Comparison of ENCODE assay signal across 23 cellular contexts in genomic region chr19:16159655-16160054, GRCh38. TPM values are rescaled to one million over a fixed set of nuclear protein-coding genes. Genes with fewer than 3 reads are reported as not detected.
A peak's percentile ranks its signal among the peaks of the same experiment; 100 is the strongest.
DNase-seq lines count a peak whose midpoint lies in the region; ATAC-seq, FAIRE-seq and TF ChIP-seq lines count a peak whose summit lies in the region.
"Had no signal": no experiment of that assay in that cellular context is flagged by ENCODE, and none has a peak within 500 bp of the region (broad histone marks: within the 10 kb centered on the region; RNA-seq: fewer than 3 reads in every experiment).

No MANE protein-coding gene starts in this region.

- H3K27ac ChIP-seq in PC-3 (ENCODE audit: low read length) (peak overlapping the region; percentile 99), K562 (ENCODE audit: extremely low read depth, low read depth, low read length) (no peak overlapping the region)

- peaks cover 4% of the 10 kb centered on the region for H3F3A ChIP-seq in PC-3 (ENCODE audit: low read length, unreplicated experiment)

- no peak for TF ChIP-seq EP300 in K562 (IDR thresholded peaks at IDR 0.05; ENCODE audit: low read length)

- H3K9ac ChIP-seq in PC-3 (ENCODE audit: low read length) (peak overlapping the region; percentile 84; the same call in 1 of the 2 replicates), K562 (ENCODE audit: insufficient read depth in 1 of 2, low read depth in 2 of 2, low read length in 2 of 2) (no peak overlapping the region)

- H3K79me2 ChIP-seq in PC-3 (ENCODE audit: low read length) (no peaks in the 10 kb centered on the region), K562 (ENCODE audit: control insufficient read depth, insufficient read depth, low read length) (no peaks in the 10 kb centered on the region)

- H3K9me3 Mint-ChIP-seq in activated CD8-positive, alpha-beta memory T cell treated with anti-CD3 and anti-CD28 coated beads, Interleukin-2, amount 10 ng/mL, durations not matched to agents 7 days and 5 days (ENCODE audit: low read depth), result no peaks in the 10 kb centered on the region
- H3K9me3 Mint-ChIP-seq: CD8-positive, alpha-beta T cell; HFFc6 had no signal

- in situ Hi-C loops in K562 (cut with MboI), result no loop called here

- H3K9me3 ChIP-seq in PC-3 (ENCODE audit: low read length) (no peaks in the 10 kb centered on the region), K562 (replicated peaks; ENCODE audit: control insufficient read depth, insufficient read depth, low read depth, low read length) (no peaks in the 10 kb centered on the region)
- H3K9me3 ChIP-seq: A549, BE2C, HAP-1 had no signal

- POLR2A ChIA-PET in PC-3 (lab: Charles Lee; ENCODE audit: unreplicated experiment) (no interaction called here), K562 (lab: Yijun Ruan, JAX) (interaction anchor here (1.2 kb wide), 1 partner anchor 82 kb away, joined by 5 read pairs; no protein-coding TSS in a partner anchor)

- BruUV-seq in PC-3 (replicated peaks; lab: Mats Ljungman, UMichigan) (no TSS peak), K562 (replicated peaks; lab: Mats Ljungman, UMichigan) (no TSS peak)

- no peaks in the 10 kb centered on the region for H3K27me3 Mint-ChIP-seq in activated CD8-positive, alpha-beta memory T cell treated with anti-CD3 and anti-CD28 coated beads, Interleukin-2, amount 10 ng/mL, durations not matched to agents 7 days and 5 days

- H3K27me3 ChIP-seq in PC-3 (ENCODE audit: low read length), result no peaks in the 10 kb centered on the region
- peaks cover 0 to 4% of the 10 kb centered on the region in 2 experiments; a peak in 1 of 5 replicates for H3K27me3 ChIP-seq in K562 (ENCODE audit: control insufficient read depth in 2 of 2, insufficient read depth in 2 of 2, low read length in 2 of 2)
- H3K27me3 ChIP-seq: BE2C had no signal

- H4K20me1 ChIP-seq in PC-3 (ENCODE audit: low read length), result no peaks in the 10 kb centered on the region
- H4K20me1 ChIP-seq in K562 (replicated peaks; ENCODE audit: control insufficient read depth, insufficient read depth, low read length), result 0 out of 2 replicates have a peak, but pooled peaks cover 3% of the 10 kb centered on the region

- CTCF ChIA-PET in activated CD8-positive, alpha-beta memory T cell treated with anti-CD3 and anti-CD28 coated beads, Interleukin-2, amount 10 ng/mL, durations not matched to agents 7 days and 5 days (lab: Charles Lee), result no interaction called here
- CTCF ChIA-PET in PC-3 (lab: Charles Lee), result interaction anchor here (0.6 kb wide), 1 partner anchor 23 kb away, joined by 3 read pairs; no protein-coding TSS in a partner anchor
- CTCF ChIA-PET in K562 (lab: Yijun Ruan, JAX; ENCODE audit: low intra/inter-chr PET ratio), result no interaction called here

- no peaks in the 10 kb centered on the region for H3K9me1 ChIP-seq in K562 (ENCODE audit: control insufficient read depth, insufficient read depth, low read length)

- H3K4me2 ChIP-seq in PC-3 (ENCODE audit: low read length) (no peak overlapping the region), K562 (ENCODE audit: insufficient read depth, low read length) (no peak overlapping the region)
- H3K4me2 ChIP-seq: A549 had no signal

- whole genome bisulfite sequencing in K562 (ENCODE audit: insufficient coverage, low coverage, missing lambda C conversion rate), result 75% methylated on average over 5 of the region's 5 CpGs

- H3K9me2 ChIP-seq in PC-3 (replicated peaks; ENCODE audit: low read length), result no peaks in the 10 kb centered on the region

- peak overlapping the region; percentile 26 for H3K27ac Mint-ChIP-seq in activated CD8-positive, alpha-beta memory T cell treated with anti-CD3 and anti-CD28 coated beads, Interleukin-2, amount 10 ng/mL, durations not matched to agents 7 days and 5 days
- H3K27ac Mint-ChIP-seq: CD8-positive, alpha-beta T cell; HFFc6 had no signal

- no peak for DNase-seq in activated CD8-positive, alpha-beta memory T cell treated with anti-CD3 and anti-CD28 coated beads, Interleukin-2, amount 10 ng/mL, durations not matched to agents 7 days and 5 days
- DNase-seq in activated CD8-positive, alpha-beta memory T cell treated with anti-CD3 and anti-CD28 coated beads, Interleukin-2, amount 50 U/mL, for 4 hours, result no peak
- DNase-seq in PC-3 (no peak), K562 (ENCODE audit: extremely low read depth in 1 of 4, low spot score in 3 of 4) (no peak), left ventricle myocardium superior (no peak), UCSD-AML1 (lab: John Stamatoyannopoulos, UW; ENCODE audit: unreplicated experiment) (no peak)
- DNase-seq: BE2C; CD8-positive, alpha-beta T cell; COR-L47; DMS153; DMS79 treated with DMSO at 0.1 percent for 48 hours; EL; HFFc6; IMR-90 had no signal

- intact Hi-C loops in PC-3 (cut with micrococcal nuclease) (no loop called here), K562 (cut with micrococcal nuclease) (no loop called here), left ventricle myocardium superior (cut with micrococcal nuclease) (no loop called here)

- H3K36me3 Mint-ChIP-seq in activated CD8-positive, alpha-beta memory T cell treated with anti-CD3 and anti-CD28 coated beads, Interleukin-2, amount 10 ng/mL, durations not matched to agents 7 days and 5 days, result peaks cover 37% of the 10 kb centered on the region

- no peak for FAIRE-seq in K562 (lab: Jason Lieb, UNC)
- FAIRE-seq: A549, D721Med, G401.6, GM19239, H1 had no signal

- H3K4me1 ChIP-seq in PC-3 (ENCODE audit: insufficient read depth, low read length) (peaks cover 27% of the 10 kb centered on the region), K562 (replicated peaks in 1 of 2; ENCODE audit: control insufficient read depth in 2 of 2, insufficient read depth in 2 of 2, low read length in 2 of 2) (no peaks in the 10 kb centered on the region; a peak in 2 of 5 replicates)
- H3K4me1 ChIP-seq: BE2C, HAP-1 had no signal

- H3K4me1 Mint-ChIP-seq in activated CD8-positive, alpha-beta memory T cell treated with anti-CD3 and anti-CD28 coated beads, Interleukin-2, amount 10 ng/mL, durations not matched to agents 7 days and 5 days, result peaks cover 39% of the 10 kb centered on the region

- TF ChIP-seq CTCF in PC-3 (conservative IDR thresholded peaks at IDR 0.05; ENCODE audit: low read depth, low read length) (no peak), K562 (IDR thresholded peaks at IDR 0.05 in 2 of 3, conservative IDR thresholded peaks at IDR 0.05 in 1 of 3; ENCODE audit: insufficient read depth in 2 of 3, low read depth in 1 of 3, low read length in 3 of 3) (no peak)

- H2AFZ ChIP-seq in PC-3 (ENCODE audit: low read length), result no peak overlapping the region
- H2AFZ ChIP-seq in K562 (ENCODE audit: low read depth, low read length), result no peak overlapping the region

- no peaks in the 10 kb centered on the region for H3K36me3 ChIP-seq in PC-3 (ENCODE audit: low read depth, low read length)
- H3K36me3 ChIP-seq in K562 (ENCODE audit: control insufficient read depth, insufficient read depth, low read length), result no peaks in the 10 kb centered on the region
- H3K36me3 ChIP-seq: BE2C, HAP-1 had no signal

- no peak overlapping the region for H3K4me3 ChIP-seq in PC-3 (ENCODE audit: low read length)
- H3K4me3 ChIP-seq in K562, result no peak overlapping the region
- H3K4me3 ChIP-seq: A549, HAP-1 had no signal

- no peak for ATAC-seq in activated CD8-positive, alpha-beta memory T cell treated with anti-CD3 and anti-CD28 coated beads, Interleukin-2, amount 10 ng/mL, durations not matched to agents 7 days and 5 days
- ATAC-seq in PC-3 (no peak), K562 (no peak), left ventricle myocardium superior (no peak), HG03159 (IDR thresholded peaks at IDR 0.05; ENCODE audit: unreplicated experiment) (no peak)
- ATAC-seq: A549; CD8-positive, alpha-beta T cell had no signal

- TF ChIP-seq RAD21 in K562 (CRISPR knock-in tag; conservative IDR thresholded peaks at IDR 0.05 in 1 of 2, IDR thresholded peaks at IDR 0.05 in 1 of 2), result no peak

- no peak overlapping the region for H3K4me3 Mint-ChIP-seq in activated CD8-positive, alpha-beta memory T cell treated with anti-CD3 and anti-CD28 coated beads, Interleukin-2, amount 10 ng/mL, durations not matched to agents 7 days and 5 days
- H3K4me3 Mint-ChIP-seq: CD14-positive monocyte; CD8-positive, alpha-beta T cell; HFFc6 had no signal

- TF ChIP-seq POLR2A in K562 (conservative IDR thresholded peaks at IDR 0.05), result no peak

RNA-seq across cellular contexts. Expression of gene CIB3, which starts 13.7 kb away (rescaled TPM):
- not detected for total RNA-seq in activated CD8-positive, alpha-beta memory T cell treated with anti-CD3 and anti-CD28 coated beads, Interleukin-2, amount 10 ng/mL, durations not matched to agents 7 days and 5 days
- 0.58 TPM in 1 of 2 replicates, not detected in the other for total RNA-seq in PC-3 (2014; rRNA removed)
- not detected in 2 replicates for total RNA-seq in K562 (2011; cell fraction: chromatin; rRNA removed; ENCODE audit: low replicate concordance)
- total RNA-seq in K562 (2011; cell fraction: nucleolus; rRNA removed), result not detected in 2 replicates
- total RNA-seq in K562 (2011; cell fraction: nucleoplasm; rRNA removed), result not detected in 2 replicates
- total RNA-seq in K562 (2014; rRNA removed), result not detected in 2 replicates
- not detected in 2 replicates for total RNA-seq in K562 (2014; rRNA removed; fragmentation: Illumina TruSeq; extraction: Trizol)
- not detected in 2 replicates for total RNA-seq in K562 (2015; rRNA removed; fragmentation: Illumina TruSeq; extraction: Trizol)
- not detected in 2 replicates for total RNA-seq in K562 (2021)
- polyA plus RNA-seq in K562 (2011; rRNA removed), result not detected in 2 replicates
- polyA plus RNA-seq in K562 (2011; cell fraction: cytosol; rRNA removed), result not detected in 2 replicates
- polyA plus RNA-seq in K562 (2011; cell fraction: nucleus; rRNA removed), result not detected in 2 replicates
- polyA plus RNA-seq in K562 (2012), result not detected in 2 replicates
- polyA plus RNA-seq in K562 (2014; fragmentation: Illumina TruSeq; extraction: Trizol), result not detected in 2 replicates
- under 1 TPM in 1 of 2 experiments, not detected in 1; 0.08 TPM for polyA plus RNA-seq in K562 (2014; fragmentation: Nextera tagmentation; extraction: Ambion mirVana)
- 0.13 TPM in 1 of 2 replicates, not detected in the other for polyA plus RNA-seq in K562 (2014; rRNA removed)
- not detected in 2 replicates for polyA minus RNA-seq in K562 (2011; rRNA and poly(A)+ RNA removed)
- polyA minus RNA-seq in K562 (2011; cell fraction: cytosol; rRNA and poly(A)+ RNA removed), result not detected in 2 replicates
- polyA minus RNA-seq in K562 (2011; cell fraction: nucleus; rRNA and poly(A)+ RNA removed), result not detected in 2 replicates
- total RNA-seq in left ventricle myocardium superior, result not detected
- total RNA-seq: CD8-positive, alpha-beta T cell; H1; HFFc6; IMR-90 had no signal
- polyA plus RNA-seq: A549, AG04450, CD14-positive monocyte, H1, IMR-90 had no signal

RNA-seq across cellular contexts. Expression of gene HSH2D, which starts 16.2 kb away (rescaled TPM):
- total RNA-seq in activated CD8-positive, alpha-beta memory T cell treated with anti-CD3 and anti-CD28 coated beads, Interleukin-2, amount 10 ng/mL, durations not matched to agents 7 days and 5 days, result 100 to 1,000 TPM; 181 to 199 TPM
- total RNA-seq in PC-3 (2014; rRNA removed) (10.9 and 14.5 TPM in 2 replicates), K562 (2014; rRNA removed) (0.18 and 0.29 TPM in 2 replicates), K562 (2014; rRNA removed; fragmentation: Illumina TruSeq; extraction: Trizol) (0.15 and 0.19 TPM in 2 replicates), K562 (2015; rRNA removed; fragmentation: Illumina TruSeq; extraction: Trizol) (1.1 TPM in 2 replicates), K562 (2021) (0.16 and 0.42 TPM in 2 replicates), left ventricle myocardium superior (0.37 TPM)
- 0.81 TPM in 1 of 2 replicates, not detected in the other for total RNA-seq in K562 (2011; cell fraction: chromatin; rRNA removed; ENCODE audit: low replicate concordance)
- 0.39 and 0.67 TPM in 2 replicates for total RNA-seq in K562 (2011; cell fraction: nucleolus; rRNA removed)
- total RNA-seq in K562 (2011; cell fraction: nucleoplasm; rRNA removed), result 0.37 TPM in 1 of 2 replicates, not detected in the other
- polyA plus RNA-seq in K562 (2011; rRNA removed) (0.33 and 0.39 TPM in 2 replicates), K562 (2014; fragmentation: Illumina TruSeq; extraction: Trizol) (0.30 and 0.42 TPM in 2 replicates), K562 (2014; fragmentation: Nextera tagmentation; extraction: Ambion mirVana) (under 1 TPM in 1 of 2 experiments, not detected in 1; 0.03 TPM), K562 (2014; rRNA removed) (0.12 and 0.37 TPM in 2 replicates)
- 0.44 and 0.69 TPM in 2 replicates for polyA plus RNA-seq in K562 (2011; cell fraction: cytosol; rRNA removed)
- polyA plus RNA-seq in K562 (2011; cell fraction: nucleus; rRNA removed), result 0.68 and 0.69 TPM in 2 replicates
- 0.40 and 3.0 TPM in 2 replicates for polyA plus RNA-seq in K562 (2012)
- 0.09 TPM in 1 of 2 replicates, not detected in the other for polyA minus RNA-seq in K562 (2011; rRNA and poly(A)+ RNA removed)
- not detected in 2 replicates for polyA minus RNA-seq in K562 (2011; cell fraction: cytosol; rRNA and poly(A)+ RNA removed)
- polyA minus RNA-seq in K562 (2011; cell fraction: nucleus; rRNA and poly(A)+ RNA removed), result 0.22 and 0.27 TPM in 2 replicates
- total RNA-seq: HFFc6, IMR-90 had no signal
- polyA plus RNA-seq: AG04450, IMR-90 had no signal

RNA-seq across cellular contexts. Expression of gene FAM32A, which starts 25.6 kb away (rescaled TPM):
- total RNA-seq in activated CD8-positive, alpha-beta memory T cell treated with anti-CD3 and anti-CD28 coated beads, Interleukin-2, amount 10 ng/mL, durations not matched to agents 7 days and 5 days, result 10 to 100 TPM; 64.6 to 72.0 TPM
- 141 and 165 TPM in 2 replicates for total RNA-seq in PC-3 (2014; rRNA removed)
- 14.8 and 20.8 TPM in 2 replicates for total RNA-seq in K562 (2011; cell fraction: chromatin; rRNA removed; ENCODE audit: low replicate concordance)
- total RNA-seq in K562 (2011; cell fraction: nucleolus; rRNA removed), result 14.2 and 16.1 TPM in 2 replicates
- 18.8 and 21.6 TPM in 2 replicates for total RNA-seq in K562 (2011; cell fraction: nucleoplasm; rRNA removed)
- 94.5 and 95.8 TPM in 2 replicates for total RNA-seq in K562 (2014; rRNA removed)
- total RNA-seq in K562 (2014; rRNA removed; fragmentation: Illumina TruSeq; extraction: Trizol), result 54.5 and 57.2 TPM in 2 replicates
- 70.9 and 73.7 TPM in 2 replicates for total RNA-seq in K562 (2015; rRNA removed; fragmentation: Illumina TruSeq; extraction: Trizol)
- 44.9 and 45.9 TPM in 2 replicates for total RNA-seq in K562 (2021)
- polyA plus RNA-seq in K562 (2011; rRNA removed), result 82.6 and 96.7 TPM in 2 replicates
- polyA plus RNA-seq in K562 (2011; cell fraction: cytosol; rRNA removed), result 84.9 and 85.1 TPM in 2 replicates
- polyA plus RNA-seq in K562 (2011; cell fraction: nucleus; rRNA removed), result 37.5 and 41.1 TPM in 2 replicates
- 50.8 and 60.4 TPM in 2 replicates for polyA plus RNA-seq in K562 (2012)
- 76.2 and 77.8 TPM in 2 replicates for polyA plus RNA-seq in K562 (2014; fragmentation: Illumina TruSeq; extraction: Trizol)
- 10 to 100 TPM; 30.7 to 43.0 TPM for polyA plus RNA-seq in K562 (2014; fragmentation: Nextera tagmentation; extraction: Ambion mirVana)
- 94.5 and 102 TPM in 2 replicates for polyA plus RNA-seq in K562 (2014; rRNA removed)
- polyA minus RNA-seq in K562 (2011; rRNA and poly(A)+ RNA removed), result 28.1 and 34.6 TPM in 2 replicates
- polyA minus RNA-seq in K562 (2011; cell fraction: cytosol; rRNA and poly(A)+ RNA removed), result 14.7 and 21.1 TPM in 2 replicates
- polyA minus RNA-seq in K562 (2011; cell fraction: nucleus; rRNA and poly(A)+ RNA removed), result 6.2 and 10.3 TPM in 2 replicates
- total RNA-seq in left ventricle myocardium superior, result 38.8 TPM

RNA-seq across cellular contexts. Expression of gene AP1M1, which starts 38.1 kb away (rescaled TPM):
- 100 to 1,000 TPM; 144 to 154 TPM for total RNA-seq in activated CD8-positive, alpha-beta memory T cell treated with anti-CD3 and anti-CD28 coated beads, Interleukin-2, amount 10 ng/mL, durations not matched to agents 7 days and 5 days
- total RNA-seq in PC-3 (2014; rRNA removed) (104 and 109 TPM in 2 replicates), K562 (2014; rRNA removed) (48.0 and 53.8 TPM in 2 replicates), K562 (2014; rRNA removed; fragmentation: Illumina TruSeq; extraction: Trizol) (12.9 and 17.1 TPM in 2 replicates), K562 (2015; rRNA removed; fragmentation: Illumina TruSeq; extraction: Trizol) (28.1 and 28.6 TPM in 2 replicates), K562 (2021) (53.6 and 56.2 TPM in 2 replicates), left ventricle myocardium superior (39.1 TPM)
- 43.5 and 103 TPM in 2 replicates for total RNA-seq in K562 (2011; cell fraction: chromatin; rRNA removed; ENCODE audit: low replicate concordance)
- total RNA-seq in K562 (2011; cell fraction: nucleolus; rRNA removed), result 56.9 and 61.7 TPM in 2 replicates
- total RNA-seq in K562 (2011; cell fraction: nucleoplasm; rRNA removed), result 39.8 and 44.1 TPM in 2 replicates
- polyA plus RNA-seq in K562 (2011; rRNA removed) (29.1 and 42.9 TPM in 2 replicates), K562 (2014; fragmentation: Illumina TruSeq; extraction: Trizol) (35.4 and 44.5 TPM in 2 replicates), K562 (2014; fragmentation: Nextera tagmentation; extraction: Ambion mirVana) (1 to 10 TPM in 1 of 2 experiments, under 1 TPM in 1; 0.87 to 3.0 TPM), K562 (2014; rRNA removed) (34.8 and 39.4 TPM in 2 replicates)
- polyA plus RNA-seq in K562 (2011; cell fraction: cytosol; rRNA removed), result 39.5 and 53.3 TPM in 2 replicates
- 75.6 and 83.2 TPM in 2 replicates for polyA plus RNA-seq in K562 (2011; cell fraction: nucleus; rRNA removed)
- polyA plus RNA-seq in K562 (2012), result 66.8 and 85.3 TPM in 2 replicates
- 17.9 and 23.9 TPM in 2 replicates for polyA minus RNA-seq in K562 (2011; rRNA and poly(A)+ RNA removed)
- polyA minus RNA-seq in K562 (2011; cell fraction: cytosol; rRNA and poly(A)+ RNA removed), result 41.5 and 47.6 TPM in 2 replicates
- 21.9 and 34.4 TPM in 2 replicates for polyA minus RNA-seq in K562 (2011; cell fraction: nucleus; rRNA and poly(A)+ RNA removed)

RNA-seq across cellular contexts. Expression of gene RAB8A, which starts 48.0 kb away (rescaled TPM):
- 100 to 1,000 TPM; 204 to 271 TPM for total RNA-seq in activated CD8-positive, alpha-beta memory T cell treated with anti-CD3 and anti-CD28 coated beads, Interleukin-2, amount 10 ng/mL, durations not matched to agents 7 days and 5 days
- total RNA-seq in PC-3 (2014; rRNA removed), result 65.7 and 94.5 TPM in 2 replicates
- total RNA-seq in K562 (2011; cell fraction: chromatin; rRNA removed; ENCODE audit: low replicate concordance), result 81.6 and 164 TPM in 2 replicates
- total RNA-seq in K562 (2011; cell fraction: nucleolus; rRNA removed), result 94.9 and 99.9 TPM in 2 replicates
- total RNA-seq in K562 (2011; cell fraction: nucleoplasm; rRNA removed), result 96.1 and 105 TPM in 2 replicates
- total RNA-seq in K562 (2014; rRNA removed), result 42.5 and 47.2 TPM in 2 replicates
- total RNA-seq in K562 (2014; rRNA removed; fragmentation: Illumina TruSeq; extraction: Trizol), result 60.2 and 66.7 TPM in 2 replicates
- total RNA-seq in K562 (2015; rRNA removed; fragmentation: Illumina TruSeq; extraction: Trizol), result 92.0 and 102 TPM in 2 replicates
- total RNA-seq in K562 (2021), result 71.9 and 82.7 TPM in 2 replicates
- 45.4 and 66.9 TPM in 2 replicates for polyA plus RNA-seq in K562 (2011; rRNA removed)
- 50.7 and 63.0 TPM in 2 replicates for polyA plus RNA-seq in K562 (2011; cell fraction: cytosol; rRNA removed)
- 33.2 and 35.1 TPM in 2 replicates for polyA plus RNA-seq in K562 (2011; cell fraction: nucleus; rRNA removed)
- 34.9 and 92.8 TPM in 2 replicates for polyA plus RNA-seq in K562 (2012)
- 53.2 and 55.4 TPM in 2 replicates for polyA plus RNA-seq in K562 (2014; fragmentation: Illumina TruSeq; extraction: Trizol)
- polyA plus RNA-seq in K562 (2014; fragmentation: Nextera tagmentation; extraction: Ambion mirVana), result 10 to 100 TPM; 11.2 to 13.9 TPM
- 47.1 and 80.1 TPM in 2 replicates for polyA plus RNA-seq in K562 (2014; rRNA removed)
- 168 and 219 TPM in 2 replicates for polyA minus RNA-seq in K562 (2011; rRNA and poly(A)+ RNA removed)
- 52.2 and 76.3 TPM in 2 replicates for polyA minus RNA-seq in K562 (2011; cell fraction: cytosol; rRNA and poly(A)+ RNA removed)
- 34.5 and 60.4 TPM in 2 replicates for polyA minus RNA-seq in K562 (2011; cell fraction: nucleus; rRNA and poly(A)+ RNA removed)
- total RNA-seq in left ventricle myocardium superior, result 16.4 TPM

Comparison
In these comparisons a context has a peak if more than half of its experiments do, and no peak if none do; other contexts are left out.
1. RNA of gene HSH2D, which starts 16.2 kb away (total RNA-seq): 181 to 199 TPM in activated CD8-positive, alpha-beta memory T cell treated with anti-CD3 and anti-CD28 coated beads, Interleukin-2, amount 10 ng/mL, durations not matched to agents 7 days and 5 days; 10.9 to 14.5 TPM in PC-3, 0.15 to 1.1 TPM in K562 and 0.37 TPM in left ventricle myocardium superior (single experiment); every median in the first group is over 10 times any median in the second.